ENCODE assay signal across 6 cellular contexts in genomic region chr9:40909111-40909510, GRCh38.
DNase-seq lines count a peak whose midpoint lies in the region; TF ChIP-seq lines count a peak whose summit lies in the region.
"Not testable (repeated sequence)": the region's sequence is repeated elsewhere in the genome, so short reads cannot be mapped to it uniquely, and the experiment has no call there.

No MANE protein-coding gene starts in this region.

- H2BK5ac ChIP-seq in mesendoderm (ENCODE audit: low read length): not testable (repeated sequence)

- TF ChIP-seq RAD21 in liver (IDR thresholded peaks at IDR 0.05): not testable (repeated sequence)

- not testable (repeated sequence) for TF ChIP-seq CTCF in liver (IDR thresholded peaks at IDR 0.05; ENCODE audit: low read depth, low read length, missing input control); vagina (IDR thresholded peaks at IDR 0.05)

- intact Hi-C loops in vagina (cut with DNase I): not testable (repeated sequence)

- not testable (repeated sequence) for H3K27ac ChIP-seq in liver (ENCODE audit: low read depth in 1 of 2, low read length in 2 of 2); mesendoderm (ENCODE audit: low read depth, low read length); muscle layer of colon (ENCODE audit: low read depth, low read length); subcutaneous abdominal adipose tissue (ENCODE audit: low read depth, low read length); vagina

- not testable (repeated sequence) for H3K23ac ChIP-seq in mesendoderm (ENCODE audit: low read length)

- not testable (repeated sequence) for H3K36me3 ChIP-seq in liver (ENCODE audit: control insufficient read depth in 4 of 4, insufficient read depth in 3 of 4, low read depth in 1 of 4, low read length in 3 of 4); mesendoderm (ENCODE audit: control insufficient read depth, insufficient read depth, low read length); muscle layer of colon (ENCODE audit: insufficient read depth, low read length); subcutaneous abdominal adipose tissue (ENCODE audit: control insufficient read depth in 5 of 5, insufficient read depth in 5 of 5, low read length in 5 of 5); vagina

- not testable (repeated sequence) for TF ChIP-seq POLR2A in vagina (IDR thresholded peaks at IDR 0.05)

- H3K4me2 ChIP-seq in mesendoderm (ENCODE audit: low read length): not testable (repeated sequence)

- DNase-seq in activated CD8-positive, alpha-beta memory T cell treated with anti-CD3 and anti-CD28 coated beads for 24 hours: peak; percentile 24
- not testable (repeated sequence) for DNase-seq in mesendoderm
- DNase-seq in vagina (ENCODE audit: extremely low spot score in 2 of 2): peak; percentile 77 to 85

- H3K4ac ChIP-seq in mesendoderm (ENCODE audit: low read depth, low read length): not testable (repeated sequence)

- H3K9me3 ChIP-seq in liver (ENCODE audit: control insufficient read depth in 4 of 4, low read length in 3 of 4) (peaks cover 49 to 92% (median 64%) of the 10 kb centered on the region in 4 donors), muscle layer of colon (ENCODE audit: low read length) (peaks cover 97% of the 10 kb centered on the region), subcutaneous abdominal adipose tissue (ENCODE audit: control insufficient read depth in 5 of 5, low read length in 5 of 5) (peaks cover 80 to 99% (median 84%) of the 10 kb centered on the region in 5 donors), vagina (peaks cover 90% of the 10 kb centered on the region)

- H4K8ac ChIP-seq in mesendoderm (ENCODE audit: low read depth, low read length): not testable (repeated sequence)

- H3K56ac ChIP-seq in mesendoderm (ENCODE audit: low read length): not testable (repeated sequence)

- H3K9ac ChIP-seq in liver (ENCODE audit: low read depth in 1 of 2, low read length in 2 of 2); mesendoderm (ENCODE audit: low read length); muscle layer of colon (ENCODE audit: low read length); subcutaneous abdominal adipose tissue (ENCODE audit: low read length in 5 of 5): not testable (repeated sequence)

- H2BK120ac ChIP-seq in mesendoderm (ENCODE audit: low read depth, low read length): not testable (repeated sequence)

- not testable (repeated sequence) for H3K18ac ChIP-seq in mesendoderm (ENCODE audit: low read length)

- H2BK15ac ChIP-seq in mesendoderm (replicated peaks; ENCODE audit: low read depth): not testable (repeated sequence)

- not testable (repeated sequence) for H2AK5ac ChIP-seq in mesendoderm (ENCODE audit: low read length)

- not testable (repeated sequence) for H3K79me2 ChIP-seq in mesendoderm (ENCODE audit: control insufficient read depth, insufficient read depth, low read length)

- 80% methylated on average over 8 of the region's 8 CpGs for WGBS in liver
- WGBS in mesendoderm (ENCODE audit: extremely low coverage, insufficient coverage, low lambda C conversion rate): no CpG with 5 or more reads among the region's 8 CpGs

- H3K4me3 ChIP-seq in liver (ENCODE audit: low read depth in 1 of 3, low read length in 3 of 3) (peak overlapping the region in 2 of 3 donors; percentile 0 to 30), mesendoderm (ENCODE audit: low read length) (peak overlapping the region; percentile 5), muscle layer of colon (ENCODE audit: low read depth in 1 of 2, low read length in 2 of 2) (peak overlapping the region; percentile 1 to 36), subcutaneous abdominal adipose tissue (ENCODE audit: low read depth in 1 of 5, low read length in 5 of 5) (peak overlapping the region in 4 of 5 donors; percentile 8 to 31 (median 22))
- not testable (repeated sequence) for H3K4me3 ChIP-seq in vagina

- not testable (repeated sequence) for H3K79me1 ChIP-seq in mesendoderm (ENCODE audit: low read length)

- not testable (repeated sequence) for H3K27me3 ChIP-seq in liver (ENCODE audit: control insufficient read depth in 4 of 4, insufficient read depth in 4 of 4, low read length in 3 of 4); mesendoderm (ENCODE audit: insufficient read depth, low read length, poor library complexity); muscle layer of colon (ENCODE audit: control insufficient read depth in 1 of 2, insufficient read depth in 2 of 2, low read length in 2 of 2); subcutaneous abdominal adipose tissue (ENCODE audit: control insufficient read depth in 5 of 5, insufficient read depth in 4 of 5, low read length in 5 of 5); vagina

- not testable (repeated sequence) for H3K4me1 ChIP-seq in liver (ENCODE audit: control insufficient read depth in 4 of 4, insufficient read depth in 4 of 4, low read length in 3 of 4); mesendoderm (ENCODE audit: control insufficient read depth, low read depth, low read length); muscle layer of colon (ENCODE audit: insufficient read depth, low read length); subcutaneous abdominal adipose tissue (ENCODE audit: control insufficient read depth in 5 of 5, insufficient read depth in 5 of 5, low read length in 5 of 5); vagina

- not testable (repeated sequence) for H4K5ac ChIP-seq in mesendoderm (ENCODE audit: low read length)
